Comparison of ENCODE assay signal across 27 cellular contexts in the genomic region with DNA sequence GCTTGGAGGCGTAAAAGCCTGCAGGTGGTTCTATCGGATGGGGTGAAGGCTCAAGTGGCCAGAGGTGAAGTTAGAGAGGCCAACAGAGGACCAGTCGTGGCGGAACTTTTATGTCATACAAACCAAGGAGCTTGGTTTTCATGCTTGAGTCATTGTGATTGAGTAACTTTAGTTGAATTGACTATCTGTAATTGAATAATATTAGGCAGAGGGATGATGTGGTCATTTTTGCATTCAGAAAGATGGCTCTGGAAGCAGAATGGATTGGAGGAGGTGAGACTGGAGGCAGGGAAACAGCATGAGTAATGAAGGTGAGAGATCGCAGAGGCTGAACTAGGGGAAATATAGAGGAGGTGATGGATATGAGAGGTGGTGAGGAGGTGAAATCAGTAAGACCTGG. TPM values are rescaled to one million over a fixed set of nuclear protein-coding genes. Genes with fewer than 3 reads are reported as not detected.
DNase-seq lines count a peak whose midpoint lies in the region; ATAC-seq, FAIRE-seq and TF ChIP-seq lines count a peak whose summit lies in the region.
"Had no signal": no experiment of that assay in that cellular context is flagged by ENCODE, and none has a peak within 500 bp of the region (broad histone marks: within the 10 kb centered on the region; RNA-seq: fewer than 3 reads in every experiment).

No MANE protein-coding gene starts in this region.

- in situ Hi-C loops in KBM-7 (cut with MboI; ENCODE audit: low pct_unique_long_range_greater_than_20kb, low sequenced_read_pairs): no loop called here

- H3K27ac ChIP-seq in keratinocyte (ENCODE audit: control insufficient read depth, insufficient read depth, low read length) (peak overlapping the region; percentile 95), caudate nucleus (ENCODE audit: low read depth, low read length) (no peak overlapping the region)

- H3K36me3 Mint-ChIP-seq in stimulated activated naive CD8-positive, alpha-beta T cell treated with anti-CD3 and anti-CD28 coated beads, Interleukin-15, Interleukin-2, amounts not matched to agents 100 ng/mL and 50 ng/mL, for 24 hours (ENCODE audit: low read depth): no peaks in the 10 kb centered on the region
- H3K36me3 Mint-ChIP-seq in nephron progenitor cell (ENCODE audit: low read depth): no peaks in the 10 kb centered on the region
- H3K36me3 Mint-ChIP-seq: CD8-positive, alpha-beta T cell had no signal

- dilution Hi-C loops in keratinocyte (cut with MboI; ENCODE audit: extremely low pct_ligation_motif_present, low sequenced_read_pairs): no loop called here

- no peak overlapping the region for H3K4me2 ChIP-seq in keratinocyte (ENCODE audit: control insufficient read depth, extremely low read depth, insufficient read depth, low read depth, low read length)

- H3K9ac ChIP-seq in keratinocyte (ENCODE audit: control insufficient read depth, extremely low read depth, insufficient read depth, low read length): no peak overlapping the region

- H3K4me1 Mint-ChIP-seq in stimulated activated naive CD8-positive, alpha-beta T cell treated with anti-CD3 and anti-CD28 coated beads, Interleukin-15, Interleukin-2, amounts not matched to agents 100 ng/mL and 50 ng/mL, for 24 hours (ENCODE audit: low read depth): no peaks in the 10 kb centered on the region
- no peaks in the 10 kb centered on the region for H3K4me1 Mint-ChIP-seq in stimulated activated naive CD8-positive, alpha-beta T cell treated with anti-CD3 and anti-CD28 coated beads, Interleukin-15, amount 100 ng/mL, for 72 hours
- H3K4me1 Mint-ChIP-seq in nephron progenitor cell: no peaks in the 10 kb centered on the region

- H3K27ac Mint-ChIP-seq in stimulated activated naive CD8-positive, alpha-beta T cell treated with anti-CD3 and anti-CD28 coated beads, Interleukin-15, Interleukin-2, amounts not matched to agents 100 ng/mL and 50 ng/mL, for 24 hours: peak overlapping the region; percentile 19
- no peak overlapping the region for H3K27ac Mint-ChIP-seq in stimulated activated naive CD8-positive, alpha-beta T cell treated with anti-CD3 and anti-CD28 coated beads, Interleukin-15, amount 100 ng/mL, for 72 hours
- no peak overlapping the region for H3K27ac Mint-ChIP-seq in nephron progenitor cell
- H3K27ac Mint-ChIP-seq: CD8-positive, alpha-beta T cell had no signal

- H3K27me3 ChIP-seq in bronchial epithelial cell (ENCODE audit: control insufficient read depth, insufficient read depth, low read length) (no peaks in the 10 kb centered on the region), keratinocyte (ENCODE audit: control insufficient read depth, extremely low read depth, insufficient read depth, low read length) (no peaks in the 10 kb centered on the region)

- H3K79me2 ChIP-seq in keratinocyte (ENCODE audit: control insufficient read depth, insufficient read depth, low read length): no peaks in the 10 kb centered on the region

- peaks cover 4% of the 10 kb centered on the region for H3K27me3 Mint-ChIP-seq in stimulated activated naive CD8-positive, alpha-beta T cell treated with anti-CD3 and anti-CD28 coated beads, Interleukin-15, Interleukin-2, amounts not matched to agents 100 ng/mL and 50 ng/mL, for 24 hours
- H3K27me3 Mint-ChIP-seq in stimulated activated naive CD8-positive, alpha-beta T cell treated with anti-CD3 and anti-CD28 coated beads, Interleukin-15, amount 100 ng/mL, for 72 hours: no peaks in the 10 kb centered on the region
- H3K27me3 Mint-ChIP-seq in nephron progenitor cell (ENCODE audit: low read depth, poor library complexity): peaks cover 54% of the 10 kb centered on the region

- H3K4me1 ChIP-seq in keratinocyte (ENCODE audit: control insufficient read depth, extremely low read depth, insufficient read depth, low read length): peaks cover 75% of the 10 kb centered on the region

- no peak for FAIRE-seq in bronchial epithelial cell (lab: Jason Lieb, UNC)
- FAIRE-seq in keratinocyte (lab: Jason Lieb, UNC): no peak
- FAIRE-seq: GM12891, K562, RCC 7860 had no signal

- no peak for DNase-seq in stimulated activated naive CD8-positive, alpha-beta T cell treated with anti-CD3 and anti-CD28 coated beads, Interleukin-15, amount 100 ng/mL, for 72 hours
- DNase-seq in bronchial epithelial cell (ENCODE audit: low read depth) (peak; percentile 88), keratinocyte (ENCODE audit: low read depth, low spot score) (no peak), caudate nucleus (lab: John Stamatoyannopoulos, UW) (no peak), KBM-7 (no peak), nephron progenitor cell (no peak)
- DNase-seq in activated naive CD4-positive, alpha-beta T cell treated with Interleukin-2 at 50 U/mL for 16 hours: no peak
- DNase-seq: 8988T; AML-193; C1 segment of cervical spinal cord; CD8-positive, alpha-beta T cell; DMS153; H7; NCI-H1105 treated with DMSO at 0.1 percent for 48 hours; NCI-H2029 treated with DMSO at 0.1 percent for 48 hours; NCI-H2171; NCI-H345; NCI-H524; NCI-H82; Right ventricle myocardium superior had no signal

- H2AFZ ChIP-seq in keratinocyte (ENCODE audit: control insufficient read depth, low read length): no peak overlapping the region

- no peaks in the 10 kb centered on the region for H3K36me3 ChIP-seq in bronchial epithelial cell (ENCODE audit: control insufficient read depth, insufficient read depth, low read length)
- no peaks in the 10 kb centered on the region for H3K36me3 ChIP-seq in keratinocyte (ENCODE audit: control insufficient read depth in 2 of 2, extremely low read depth in 1 of 2, insufficient read depth in 2 of 2, low read length in 2 of 2)

- H3K4me3 ChIP-seq in bronchial epithelial cell (ENCODE audit: low read depth, low read length): no peak overlapping the region
- H3K4me3 ChIP-seq in keratinocyte (ENCODE audit: control insufficient read depth in 2 of 3, extremely low read depth in 1 of 3, insufficient read depth in 2 of 3, low read depth in 1 of 3, low read length in 3 of 3): no peak overlapping the region
- H3K4me3 ChIP-seq: K562 had no signal

- no peak for TF ChIP-seq CTCF in bronchial epithelial cell (IDR thresholded peaks at IDR 0.05; ENCODE audit: insufficient read depth, low read length, severe bottlenecking)
- no peak for TF ChIP-seq CTCF in keratinocyte (optimal IDR thresholded peaks at IDR 0.05 in 1 of 3, IDR thresholded peaks at IDR 0.05 in 1 of 3, conservative IDR thresholded peaks at IDR 0.05 in 1 of 3; ENCODE audit: extremely low read depth in 1 of 3, insufficient read depth in 2 of 3, low read length in 3 of 3)
- TF ChIP-seq CTCF in nephron progenitor cell (IDR thresholded peaks at IDR 0.05): no peak

- ATAC-seq in stimulated activated naive CD8-positive, alpha-beta T cell treated with anti-CD3 and anti-CD28 coated beads, Interleukin-15, amount 100 ng/mL, for 72 hours: no peak
- ATAC-seq: CD8-positive, alpha-beta T cell; K562 had no signal

- no peaks in the 10 kb centered on the region for H3K9me3 ChIP-seq in keratinocyte (ENCODE audit: control insufficient read depth, low read depth, low read length)

- H3K9me3 Mint-ChIP-seq in stimulated activated naive CD8-positive, alpha-beta T cell treated with anti-CD3 and anti-CD28 coated beads, Interleukin-15, Interleukin-2, amounts not matched to agents 100 ng/mL and 50 ng/mL, for 24 hours: no peaks in the 10 kb centered on the region
- H3K9me3 Mint-ChIP-seq in stimulated activated naive CD8-positive, alpha-beta T cell treated with anti-CD3 and anti-CD28 coated beads, Interleukin-15, amount 100 ng/mL, for 72 hours: no peaks in the 10 kb centered on the region
- no peaks in the 10 kb centered on the region for H3K9me3 Mint-ChIP-seq in nephron progenitor cell
- H3K9me3 Mint-ChIP-seq: CD8-positive, alpha-beta T cell had no signal

- H3K9me1 ChIP-seq in keratinocyte (ENCODE audit: control insufficient read depth, extremely low read depth, insufficient read depth, low read length): no peaks in the 10 kb centered on the region

- H4K20me1 ChIP-seq in keratinocyte (ENCODE audit: control insufficient read depth, extremely low read depth, insufficient read depth, low read length): no peaks in the 10 kb centered on the region

- no peak overlapping the region for H3K4me3 Mint-ChIP-seq in stimulated activated naive CD8-positive, alpha-beta T cell treated with anti-CD3 and anti-CD28 coated beads, Interleukin-15, Interleukin-2, amounts not matched to agents 100 ng/mL and 50 ng/mL, for 24 hours
- no peak overlapping the region for H3K4me3 Mint-ChIP-seq in stimulated activated naive CD8-positive, alpha-beta T cell treated with anti-CD3 and anti-CD28 coated beads, Interleukin-15, amount 100 ng/mL, for 72 hours
- H3K4me3 Mint-ChIP-seq in nephron progenitor cell: no peak overlapping the region
- H3K4me3 Mint-ChIP-seq: CD8-positive, alpha-beta T cell had no signal

RNA-seq across cellular contexts. Expression of gene SPINK4, which starts 7.1 kb away (rescaled TPM):
- not detected in 2 replicates for total RNA-seq in bronchial epithelial cell
- 0.85 TPM in 1 of 3 replicates, not detected in the others for polyA plus RNA-seq in keratinocyte
- polyA plus RNA-seq in keratinocyte (2011; ENCODE audit: low read depth): not detected
- polyA plus RNA-seq in keratinocyte (2011; cell fraction: cytosol; rRNA removed): not detected in 2 replicates
- polyA plus RNA-seq in keratinocyte (2011; cell fraction: nucleus; rRNA removed): not detected in 2 replicates
- polyA plus RNA-seq in keratinocyte (2012; ENCODE audit: low replicate concordance): 3.1 TPM in 1 of 2 replicates, not detected in the other
- not detected in 3 replicates for polyA minus RNA-seq in keratinocyte
- polyA minus RNA-seq in keratinocyte (2011; cell fraction: cytosol; rRNA and poly(A)+ RNA removed): 26.5 TPM
- 3.7 and 5.7 TPM in 2 replicates for polyA minus RNA-seq in keratinocyte (2011; cell fraction: nucleus; rRNA and poly(A)+ RNA removed)
- total RNA-seq: CD8-positive, alpha-beta T cell; G401; H7; Right ventricle myocardium superior; SK-MEL-5 had no signal
- polyA plus RNA-seq: AG04450 had no signal

RNA-seq across cellular contexts. Expression of gene BAG1, which starts 31.6 kb away (rescaled TPM):
- 56.5 and 68.7 TPM in 2 replicates for total RNA-seq in bronchial epithelial cell
- 22.4 to 30.1 TPM (median 25.1 TPM) in 3 replicates for polyA plus RNA-seq in keratinocyte
- polyA plus RNA-seq in keratinocyte (2011; ENCODE audit: low read depth): 60.0 TPM
- polyA plus RNA-seq in keratinocyte (2011; cell fraction: cytosol; rRNA removed): 25.8 and 35.4 TPM in 2 replicates
- 32.7 and 39.1 TPM in 2 replicates for polyA plus RNA-seq in keratinocyte (2011; cell fraction: nucleus; rRNA removed)
- 22.1 and 64.9 TPM in 2 replicates for polyA plus RNA-seq in keratinocyte (2012; ENCODE audit: low replicate concordance)
- polyA minus RNA-seq in keratinocyte: 3.9 to 22.9 TPM (median 17.7 TPM) in 3 replicates
- polyA minus RNA-seq in keratinocyte (2011; cell fraction: cytosol; rRNA and poly(A)+ RNA removed): 16.9 TPM
- polyA minus RNA-seq in keratinocyte (2011; cell fraction: nucleus; rRNA and poly(A)+ RNA removed): 67.5 and 70.0 TPM in 2 replicates

RNA-seq across cellular contexts. Expression of gene CHMP5, which starts 32.0 kb away (rescaled TPM):
- total RNA-seq in bronchial epithelial cell: 173 and 182 TPM in 2 replicates
- 80.0 to 132 TPM (median 82.7 TPM) in 3 replicates for polyA plus RNA-seq in keratinocyte
- polyA plus RNA-seq in keratinocyte (2011; ENCODE audit: low read depth): 154 TPM
- polyA plus RNA-seq in keratinocyte (2011; cell fraction: cytosol; rRNA removed): 93.3 and 137 TPM in 2 replicates
- 59.9 and 92.7 TPM in 2 replicates for polyA plus RNA-seq in keratinocyte (2011; cell fraction: nucleus; rRNA removed)
- polyA plus RNA-seq in keratinocyte (2012; ENCODE audit: low replicate concordance): 72.5 and 125 TPM in 2 replicates
- 2.2 to 32.5 TPM (median 14.6 TPM) in 3 replicates for polyA minus RNA-seq in keratinocyte
- polyA minus RNA-seq in keratinocyte (2011; cell fraction: cytosol; rRNA and poly(A)+ RNA removed): 29.4 TPM
- polyA minus RNA-seq in keratinocyte (2011; cell fraction: nucleus; rRNA and poly(A)+ RNA removed): 10.1 and 21.1 TPM in 2 replicates

RNA-seq across cellular contexts. Expression of gene NFX1, which starts 57.5 kb away (rescaled TPM):
- total RNA-seq in bronchial epithelial cell: 19.2 and 25.5 TPM in 2 replicates
- 24.2 to 28.8 TPM (median 28.1 TPM) in 3 replicates for polyA plus RNA-seq in keratinocyte
- 25.5 TPM for polyA plus RNA-seq in keratinocyte (2011; ENCODE audit: low read depth)
- polyA plus RNA-seq in keratinocyte (2011; cell fraction: cytosol; rRNA removed): 18.2 and 24.3 TPM in 2 replicates
- 47.5 and 49.6 TPM in 2 replicates for polyA plus RNA-seq in keratinocyte (2011; cell fraction: nucleus; rRNA removed)
- polyA plus RNA-seq in keratinocyte (2012; ENCODE audit: low replicate concordance): 20.0 and 25.9 TPM in 2 replicates
- polyA minus RNA-seq in keratinocyte: 39.4 to 62.6 TPM (median 56.1 TPM) in 3 replicates
- 24.0 TPM for polyA minus RNA-seq in keratinocyte (2011; cell fraction: cytosol; rRNA and poly(A)+ RNA removed)
- polyA minus RNA-seq in keratinocyte (2011; cell fraction: nucleus; rRNA and poly(A)+ RNA removed): 25.9 and 48.3 TPM in 2 replicates
